ENCODE assay signal across 9 cellular contexts in genomic region chr6:33411632-33412005, GRCh38. TPM values are rescaled to one million over a fixed set of nuclear protein-coding genes. Genes with fewer than 3 reads are reported as not detected.
DNase-seq lines count a peak whose midpoint lies in the region; ATAC-seq and TF ChIP-seq lines count a peak whose summit lies in the region.
"Had no signal": no experiment of that assay in that cellular context is flagged by ENCODE, and none has a peak within 500 bp of the region (broad histone marks: within the 10 kb centered on the region; RNA-seq: fewer than 3 reads in every experiment).

No MANE protein-coding gene starts in this region.

- H3K4me1 ChIP-seq in right atrium auricular region, result peaks cover 0 to 37% of the 10 kb centered on the region in 2 donors
- H3K4me1 ChIP-seq in mammary epithelial cell (ENCODE audit: insufficient read depth, low read length), result peaks cover 17% of the 10 kb centered on the region
- peaks cover 15 to 19% of the 10 kb centered on the region in 2 donors for H3K4me1 ChIP-seq in mucosa of rectum (ENCODE audit: control insufficient read depth in 2 of 2, insufficient read depth in 2 of 2, low read length in 2 of 2)

- dilution Hi-C loops in mammary epithelial cell (cut with HindIII; ENCODE audit: low sequenced_read_pairs), result loop anchor here (5.0 kb wide), 1 partner anchor 94 kb away; the partner anchor contains the start of gene ZBTB22

- H3K4me2 ChIP-seq in mammary epithelial cell (ENCODE audit: insufficient read depth, low read depth, low read length), result peak overlapping the region; percentile 84

- no peak overlapping the region for H2AFZ ChIP-seq in mammary epithelial cell (ENCODE audit: low read depth, low read length)

- TF ChIP-seq CTCF in right atrium auricular region (IDR thresholded peaks at IDR 0.05) (no peak), mammary epithelial cell (conservative IDR thresholded peaks at IDR 0.05 in 1 of 2, IDR thresholded peaks at IDR 0.05 in 1 of 2; ENCODE audit: extremely low read depth in 1 of 2, insufficient read depth in 1 of 2, low read depth in 1 of 2, low read length in 2 of 2) (no peak)

- ATAC-seq in Right ventricle myocardium inferior (no peak), GM19395 (IDR thresholded peaks at IDR 0.05; ENCODE audit: unreplicated experiment) (no peak), GM18517 (IDR thresholded peaks at IDR 0.05; ENCODE audit: unreplicated experiment) (no peak), GM21526 (IDR thresholded peaks at IDR 0.05; ENCODE audit: low FRiP score, unreplicated experiment) (no peak)

- peaks cover 27% of the 10 kb centered on the region for H3K79me2 ChIP-seq in mammary epithelial cell (ENCODE audit: insufficient read depth, low read length)

- intact Hi-C loops in Right ventricle myocardium inferior (cut with DNase I), result loop anchor here (10.0 kb wide), 2 partner anchors 127 to 283 kb away; partner anchors contain the start of genes PFDN6 and WDR46
- intact Hi-C loops in mammary epithelial cell (cut with micrococcal nuclease), result loop anchor here (10.0 kb wide), 2 partner anchors 223 to 293 kb away; no protein-coding TSS in a partner anchor

- peak overlapping the region; percentile 98 to 100 for H3K27ac ChIP-seq in right atrium auricular region
- H3K27ac ChIP-seq in mammary epithelial cell (ENCODE audit: insufficient read depth, low read depth, low read length), result peak overlapping the region; percentile 28
- H3K27ac ChIP-seq in mucosa of rectum (ENCODE audit: low read depth in 2 of 2, low read length in 2 of 2), result peak overlapping the region; percentile 87 to 92

- H3K9me3 ChIP-seq in right atrium auricular region, result no peaks in the 10 kb centered on the region
- H3K9me3 ChIP-seq in mammary epithelial cell (replicated peaks; ENCODE audit: insufficient read depth, low read length), result no peaks in the 10 kb centered on the region
- no peaks in the 10 kb centered on the region for H3K9me3 ChIP-seq in mucosa of rectum (ENCODE audit: control insufficient read depth in 2 of 2, low read length in 2 of 2)

- H3K4me3 ChIP-seq in right atrium auricular region (peak overlapping the region; percentile 91 to 95), mammary epithelial cell (replicated peaks in 1 of 3; ENCODE audit: insufficient read depth in 1 of 3, low read depth in 2 of 3, low read length in 3 of 3) (peak overlapping the region; percentile 61 to 80 (median 65)), mucosa of rectum (ENCODE audit: low read length in 2 of 2) (peak overlapping the region; percentile 70 to 84)

- H3K27me3 ChIP-seq in right atrium auricular region (no peaks in the 10 kb centered on the region), mammary epithelial cell (ENCODE audit: insufficient read depth, low read length) (no peaks in the 10 kb centered on the region), mucosa of rectum (ENCODE audit: control insufficient read depth in 2 of 2, insufficient read depth in 2 of 2, low read length in 2 of 2) (no peaks in the 10 kb centered on the region)

- no peaks in the 10 kb centered on the region for H4K20me1 ChIP-seq in mammary epithelial cell (ENCODE audit: insufficient read depth, low read length)

- CTCF ChIA-PET in mammary epithelial cell (lab: Charles Lee; ENCODE audit: low non-redundant PET), result no interaction called here

- WGBS in mammary epithelial cell (ENCODE audit: low coverage, missing lambda C conversion rate), result 47% methylated on average over 6 of the region's 6 CpGs

- H3K9ac ChIP-seq in mammary epithelial cell (ENCODE audit: insufficient read depth, low read length) (peak overlapping the region; percentile 64), mucosa of rectum (ENCODE audit: low read depth in 1 of 2, low read length in 2 of 2) (peak overlapping the region; percentile 83 to 89)

- DNase-seq in right atrium auricular region (ENCODE audit: low spot score) (no peak), Right ventricle myocardium inferior (ENCODE audit: missing footprints) (no peak), mammary epithelial cell (no peak), NCI-H226 (no peak)
- DNase-seq: NCI-H1930 had no signal

- BruUV-seq in mammary epithelial cell (replicated peaks; lab: Mats Ljungman, UMichigan), result no TSS peak

- in situ Hi-C loops in mammary epithelial cell (cut with MboI; ENCODE audit: low sequenced_read_pairs in 2 of 2), result no loop called here

- H3K36me3 ChIP-seq in right atrium auricular region, result peaks cover 39% of the 10 kb centered on the region
- H3K36me3 ChIP-seq in mammary epithelial cell (ENCODE audit: insufficient read depth, low read length), result peaks cover 8% of the 10 kb centered on the region
- peaks cover 31 to 39% of the 10 kb centered on the region in 2 donors for H3K36me3 ChIP-seq in mucosa of rectum (ENCODE audit: control insufficient read depth in 2 of 2, insufficient read depth in 2 of 2, low read length in 2 of 2)

RNA-seq across cellular contexts. Expression of gene PHF1, which starts 0.8 kb away (rescaled TPM):
- total RNA-seq in right atrium auricular region (10 to 100 TPM; 51.8 to 69.8 TPM), Right ventricle myocardium inferior (43.5 TPM), mammary epithelial cell (10 to 100 TPM; 15.7 to 31.7 TPM)
- 19.0 TPM for polyA plus RNA-seq in mammary epithelial cell
- 56.0 TPM for polyA minus RNA-seq in mammary epithelial cell

RNA-seq across cellular contexts. Expression of gene CUTA, which starts 6.3 kb away (rescaled TPM):
- total RNA-seq in right atrium auricular region (100 to 1,000 TPM; 118 to 119 TPM), Right ventricle myocardium inferior (107 TPM), mammary epithelial cell (100 to 1,000 TPM in 1 of 2 donors, 10 to 100 TPM in 1; 81.4 to 181 TPM)
- 232 TPM for polyA plus RNA-seq in mammary epithelial cell
- polyA minus RNA-seq in mammary epithelial cell, result 160 TPM

RNA-seq across cellular contexts. Expression of gene SYNGAP1, which starts 8.2 kb away (rescaled TPM):
- 10 to 100 TPM in 1 of 2 donors, 1 to 10 TPM in 1; 3.6 to 10.1 TPM for total RNA-seq in right atrium auricular region
- 5.2 TPM for total RNA-seq in Right ventricle myocardium inferior
- total RNA-seq in mammary epithelial cell, result 10 to 100 TPM in 1 of 2 donors, 1 to 10 TPM in 1; 4.2 to 17.7 TPM
- 3.2 TPM for polyA plus RNA-seq in mammary epithelial cell
- 1.8 TPM for polyA minus RNA-seq in mammary epithelial cell

RNA-seq across cellular contexts. Expression of gene KIFC1, which starts 20.0 kb away (rescaled TPM):
- total RNA-seq in right atrium auricular region, result 1 to 10 TPM in 1 of 2 donors, under 1 TPM in 1; 0.59 to 1.6 TPM
- total RNA-seq in Right ventricle myocardium inferior, result 1.3 TPM
- 10 to 100 TPM in 1 of 2 donors, 1 to 10 TPM in 1; 2.8 to 36.7 TPM for total RNA-seq in mammary epithelial cell
- 47.5 TPM for polyA plus RNA-seq in mammary epithelial cell
- 45.2 TPM for polyA minus RNA-seq in mammary epithelial cell

RNA-seq across cellular contexts. Expression of gene ZBTB9, which starts 42.8 kb away (rescaled TPM):
- total RNA-seq in right atrium auricular region (1 to 10 TPM; 1.3 to 4.1 TPM), Right ventricle myocardium inferior (4.1 TPM), mammary epithelial cell (10 to 100 TPM in 1 of 2 donors, 1 to 10 TPM in 1; 5.7 to 10.3 TPM)
- polyA plus RNA-seq in mammary epithelial cell, result 10.0 TPM
- polyA minus RNA-seq in mammary epithelial cell, result 19.4 TPM

Comparison
In these comparisons a context has a peak if more than half of its experiments do, and no peak if none do; other contexts are left out.
1. H3K27ac ChIP-seq: peak in every context shown above with its lines; median percentile 99 in right atrium auricular region; 90 in mucosa of rectum; 28 in mammary epithelial cell.